ENCODE assay signal across 8 cellular contexts in the genomic region with DNA sequence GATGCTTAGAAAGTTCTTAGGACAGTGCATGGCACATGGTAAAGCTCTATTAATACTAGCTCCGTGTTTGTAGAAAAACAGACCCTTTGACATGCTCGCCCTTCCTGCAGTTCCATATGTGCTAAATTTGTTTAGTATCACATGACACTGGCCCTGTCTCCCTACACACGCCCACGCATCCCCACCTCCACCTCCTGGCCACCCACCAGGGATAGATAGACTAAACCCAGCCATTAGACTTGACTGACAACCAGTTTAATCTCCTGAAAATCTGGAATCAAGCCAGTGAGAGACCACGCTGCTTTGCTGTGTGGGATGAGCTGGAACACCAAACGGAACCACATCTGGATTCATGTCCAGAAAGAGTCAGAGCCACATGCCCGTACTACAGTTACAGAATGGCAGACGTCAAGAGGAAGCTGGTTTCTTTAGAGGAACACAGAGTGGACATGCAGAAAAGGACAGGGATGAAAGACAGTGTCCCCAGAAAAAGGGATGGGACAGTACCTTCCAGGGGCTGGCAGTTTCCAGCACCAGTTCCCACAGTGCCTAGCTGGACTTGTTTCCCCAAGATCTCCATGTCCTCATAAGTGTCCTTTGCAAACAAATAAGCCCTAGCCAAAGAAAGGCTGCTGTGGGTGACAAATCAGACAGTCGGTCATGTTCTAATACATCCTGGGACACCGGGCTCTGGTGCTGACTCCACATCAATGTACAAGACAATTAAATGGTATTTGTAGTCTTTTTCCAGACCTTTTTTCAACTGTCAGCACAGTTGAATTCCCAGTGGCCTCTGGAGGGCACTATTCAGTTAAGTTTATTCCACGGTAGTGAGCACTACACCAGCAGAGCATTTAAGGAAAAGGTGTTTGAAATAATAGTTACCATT.
DNase-seq lines count a peak whose midpoint lies in the region; ATAC-seq and TF ChIP-seq lines count a peak whose summit lies in the region.

No MANE protein-coding gene starts in this region.

- DNase-seq in ELR (ENCODE audit: low read depth) (peak; percentile 79), NCI-H748 treated with DMSO at 0.1 percent for 48 hours (lab: John Stamatoyannopoulos, UW) (peak; percentile 83), activated T-cell treated with anti-CD3 and anti-CD28 coated beads for 24 hours (ENCODE audit: low read depth) (peak; percentile 13), fibroblast of the aortic adventitia (ENCODE audit: low read depth) (peak; percentile 75), nucleus accumbens (lab: John Stamatoyannopoulos, UW) (peak in 39 of 56 donors; percentile 1 to 77 (median 36)), germinal center (ENCODE audit: low spot score) (no peak)

- no peak overlapping the region for H3K4me3 ChIP-seq in fibroblast of the aortic adventitia (ENCODE audit: low read depth, low read length)

- peak; percentile 62 for ATAC-seq in HG03342 (IDR thresholded peaks at IDR 0.05; ENCODE audit: unreplicated experiment)
- no peak for ATAC-seq in activated CD4-positive, CD25-positive, alpha-beta regulatory T cell treated with anti-CD3 and anti-CD28 coated beads, Interleukin-2, amount 50 U/mL, for 24 hours

- TF ChIP-seq CTCF in fibroblast of the aortic adventitia (IDR thresholded peaks at IDR 0.05; ENCODE audit: insufficient read depth, low read length), result peak; percentile 69
